In genomic region chr19:58381460-58382220, GRCh38 we compare ENCODE assay signal across 8 cellular contexts. TPM values are rescaled to one million over a fixed set of nuclear protein-coding genes. Genes with fewer than 3 reads are reported as not detected.
DNase-seq lines count a peak whose midpoint lies in the region; ATAC-seq, FAIRE-seq and TF ChIP-seq lines count a peak whose summit lies in the region.

No MANE protein-coding gene starts in this region.

- H3K4me3 ChIP-seq in esophagus muscularis mucosa (peak overlapping the region; percentile 75 to 99 (median 90)), pancreas (peak overlapping the region; percentile 41 to 85 (median 63))

- H3K27me3 ChIP-seq in esophagus muscularis mucosa (peaks cover 0 to 5% (median 0%) of the 10 kb centered on the region in 4 donors), pancreas (no peaks in the 10 kb centered on the region)

- TF ChIP-seq EP300 in esophagus muscularis mucosa (IDR thresholded peaks at IDR 0.05): no peak

- TF ChIP-seq POLR2A in esophagus muscularis mucosa (IDR thresholded peaks at IDR 0.05; ENCODE audit: low read depth): no peak

- WGBS in esophagus muscularis mucosa: 34% methylated on average over 26 of the region's 26 CpGs
- 22 to 24% methylated on average over 26 of the region's 26 CpGs for WGBS in pancreas, 2 donors

- FAIRE-seq in pancreas (lab: Jason Lieb, UNC): no peak

- no peaks in the 10 kb centered on the region for H3K36me3 ChIP-seq in esophagus muscularis mucosa
- no peaks in the 10 kb centered on the region for H3K36me3 ChIP-seq in pancreas

- DNase-seq in COLO668 (lab: John Stamatoyannopoulos, UW; ENCODE audit: unreplicated experiment) (peak; percentile 43), esophagus muscularis mucosa (ENCODE audit: extremely low spot score) (no peak), pancreas (peak in 4 of 6 donors; percentile 48 to 74 (median 52)), UCSD-AML1 (lab: John Stamatoyannopoulos, UW; ENCODE audit: unreplicated experiment) (no peak), cortex of kidney (lab: John Stamatoyannopoulos, UW) (no peak), head of caudate nucleus (no peak)

- H3K4me1 ChIP-seq in esophagus muscularis mucosa (peaks cover 32 to 53% (median 37%) of the 10 kb centered on the region in 4 donors), pancreas (peaks cover 0 to 27% (median 11%) of the 10 kb centered on the region in 3 donors)

- peak overlapping the region; percentile 91 to 96 (median 94) for H3K27ac ChIP-seq in esophagus muscularis mucosa (replicated peaks in 1 of 4)
- peak overlapping the region; percentile 59 to 95 (median 78) for H3K27ac ChIP-seq in pancreas

- H3K9me3 ChIP-seq in esophagus muscularis mucosa (no peaks in the 10 kb centered on the region), pancreas (no peaks in the 10 kb centered on the region)

- TF ChIP-seq CTCF in esophagus muscularis mucosa (IDR thresholded peaks at IDR 0.05) (no peak), pancreas (IDR thresholded peaks at IDR 0.05) (no peak)

- ATAC-seq in pancreas: no peak
- no peak for ATAC-seq in GM21423 (IDR thresholded peaks at IDR 0.05; ENCODE audit: unreplicated experiment)

- intact Hi-C loops in esophagus muscularis mucosa (cut with DNase I) (no loop called here), pancreas (cut with DNase I) (no loop called here), head of caudate nucleus (cut with DNase I) (loop anchor here (2.0 kb wide), 1 partner anchor 55 kb away; the partner anchor contains the start of gene ZSCAN22)

TF ChIP-seq in PFSK-1, 5 proteins besides CTCF, POLR2A, EP300 and RAD21:
- no peak for TF ChIP-seq TAF1 (IDR thresholded peaks at IDR 0.05; ENCODE audit: borderline replicate concordance, insufficient read depth, low read length)
- TF ChIP-seq REST (IDR thresholded peaks at IDR 0.05; ENCODE audit: insufficient read depth in 1 of 2, low read depth in 2 of 2, low read length in 2 of 2): no peak
- 0 out of 2 replicates have a peak, but pooled peaks have one; percentile 2 for TF ChIP-seq SIN3A (IDR thresholded peaks at IDR 0.05; ENCODE audit: borderline replicate concordance, insufficient read depth, low read length)
TF ChIP-seq in PFSK-1: peak in this region for 1.

RNA-seq across cellular contexts. Expression of gene ZNF837, which starts 0.8 kb away (rescaled TPM):
- polyA plus RNA-seq in PFSK-1 (2012; ENCODE audit: insufficient read length, low read depth): 4.5 TPM
- total RNA-seq in esophagus muscularis mucosa (1 to 10 TPM; 1.5 to 3.7 (median 2.1) TPM), pancreas (1 to 10 TPM; 1.1 to 1.9 (median 1.7) TPM)
- 1 to 10 TPM; 3.1 to 3.8 TPM for polyA plus RNA-seq in pancreas

RNA-seq across cellular contexts. Expression of gene RPS5, which starts 5.4 kb away (rescaled TPM):
- 5,346 TPM for polyA plus RNA-seq in PFSK-1 (2012; ENCODE audit: insufficient read length, low read depth)
- 1,000 to 10,000 TPM; 1,137 to 2,200 (median 1,582) TPM for total RNA-seq in esophagus muscularis mucosa
- 1,000 to 10,000 TPM in 2 of 6 donors, 100 to 1,000 TPM in 4; 637 to 1,373 (median 887) TPM for total RNA-seq in pancreas
- 100 to 1,000 TPM; 699 to 891 TPM for polyA plus RNA-seq in pancreas

RNA-seq across cellular contexts. Expression of gene RNF225, which starts 13.8 kb away (rescaled TPM):
- 0.29 TPM for polyA plus RNA-seq in PFSK-1 (2012; ENCODE audit: insufficient read length, low read depth)
- total RNA-seq in esophagus muscularis mucosa (not detected), pancreas (not detected)
- polyA plus RNA-seq in pancreas: not detected

RNA-seq across cellular contexts. Expression of gene ZNF497, which starts 19.1 kb away (rescaled TPM):
- 4.9 TPM for polyA plus RNA-seq in PFSK-1 (2012; ENCODE audit: insufficient read length, low read depth)
- total RNA-seq in esophagus muscularis mucosa (1 to 10 TPM in 1 of 4 donors, under 1 TPM in 3; 0.42 to 1.1 (median 0.92) TPM), pancreas (1 to 10 TPM in 5 of 6 donors, under 1 TPM in 1; 0.95 to 2.0 (median 1.4) TPM)
- polyA plus RNA-seq in pancreas: 1 to 10 TPM; 4.7 to 5.3 TPM

RNA-seq across cellular contexts. Expression of gene ZNF584, which starts 26.8 kb away (rescaled TPM):
- polyA plus RNA-seq in PFSK-1 (2012; ENCODE audit: insufficient read length, low read depth): 15.5 TPM
- total RNA-seq in esophagus muscularis mucosa (10 to 100 TPM; 11.6 to 24.2 (median 18.9) TPM), pancreas (1 to 10 TPM; 4.3 to 8.5 (median 5.1) TPM)
- 1 to 10 TPM; 4.1 to 6.5 TPM for polyA plus RNA-seq in pancreas

Comparison
In these comparisons a context has a peak if more than half of its experiments do, and no peak if none do; other contexts are left out.
1. DNase-seq: peak in COLO668 (single experiment) and pancreas (4 of 6); none in esophagus muscularis mucosa (single experiment), UCSD-AML1 (single experiment), cortex of kidney (single experiment) and head of caudate nucleus (0 of 42).